In the genomic region with DNA sequence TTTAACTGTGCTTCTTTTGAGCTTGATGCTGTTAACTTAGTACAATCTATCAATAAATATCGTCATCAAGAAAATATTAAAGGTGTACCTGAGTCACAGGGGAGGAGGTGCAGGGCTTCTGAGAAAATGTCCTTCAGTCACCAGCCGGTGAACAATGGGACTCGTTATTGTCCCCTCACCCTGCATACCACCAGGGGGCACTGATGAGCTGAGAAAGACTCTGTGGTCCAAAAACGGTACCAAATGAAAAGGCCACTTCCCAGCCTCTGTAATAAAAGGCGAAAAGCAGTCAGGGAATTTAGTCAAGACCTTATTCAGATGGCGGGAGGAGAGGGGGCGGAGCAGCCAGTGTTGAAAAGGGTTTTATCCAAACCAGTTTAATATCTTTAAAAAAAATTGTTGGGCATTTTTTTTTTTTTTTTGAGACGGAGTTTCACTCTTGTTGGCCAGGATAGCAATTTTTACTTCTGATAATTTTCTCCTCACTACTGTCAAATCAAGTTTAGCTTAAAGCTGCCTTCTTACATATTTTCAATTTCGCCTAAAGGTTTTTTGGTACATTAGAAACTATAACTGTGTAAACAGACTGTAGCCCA, we compare ENCODE assay signal across 9 cellular contexts.
DNase-seq lines count a peak whose midpoint lies in the region; ATAC-seq and TF ChIP-seq lines count a peak whose summit lies in the region.
"Had no signal": no experiment of that assay in that cellular context is flagged by ENCODE, and none has a peak within 500 bp of the region (broad histone marks: within the 10 kb centered on the region; RNA-seq: fewer than 3 reads in every experiment).

No MANE protein-coding gene starts in this region.

- peaks cover 8% of the 10 kb centered on the region for H3K4me1 Mint-ChIP-seq in MCF 10A (ENCODE audit: insufficient read depth, unreplicated experiment)

- no peaks in the 10 kb centered on the region for H3K9me3 Mint-ChIP-seq in MCF 10A (ENCODE audit: unreplicated experiment)

- CTCF ChIA-PET in OCI-LY7 (lab: Charles Lee; ENCODE audit: unreplicated experiment): interaction anchor here (0.7 kb wide), 1 partner anchor 1528 kb away, joined by 5 read pairs; no protein-coding TSS in a partner anchor
- CTCF ChIA-PET in MCF 10A (lab: Yijun Ruan, JAX): interaction anchor here (0.5 to 1.7 kb wide), 29 partner anchors 8 to 1959 kb away, joined by 3 to 10 read pairs (median 4); no protein-coding TSS in a partner anchor

- H3K79me2 ChIP-seq in OCI-LY7 (ENCODE audit: insufficient read depth, low read depth, low read length): no peaks in the 10 kb centered on the region

- H3K36me3 ChIP-seq in OCI-LY7 (ENCODE audit: insufficient read depth, low read length): no peaks in the 10 kb centered on the region

- H3K27ac Mint-ChIP-seq in MCF 10A (ENCODE audit: low read depth, unreplicated experiment): no peak overlapping the region

- POLR2A ChIA-PET in OCI-LY7 (lab: Charles Lee): no interaction called here
- POLR2A ChIA-PET in MCF 10A (lab: Yijun Ruan, JAX): no interaction called here

- H4K20me1 ChIP-seq in OCI-LY7 (ENCODE audit: insufficient read depth, low read length): no peaks in the 10 kb centered on the region

- H3K27ac ChIP-seq in OCI-LY7 (ENCODE audit: low read depth, low read length, poor library complexity, severe bottlenecking): no peak overlapping the region

- TF ChIP-seq CTCF in OCI-LY7 (conservative IDR thresholded peaks at IDR 0.05; ENCODE audit: low read length): peak; percentile 94
- peak; percentile 81 for TF ChIP-seq CTCF in MCF 10A (IDR thresholded peaks at IDR 0.05; ENCODE audit: unreplicated experiment)

- H3K9me2 ChIP-seq in OCI-LY7 (ENCODE audit: insufficient read depth, low read length): no peaks in the 10 kb centered on the region

- H3K4me3 ChIP-seq in OCI-LY7 (ENCODE audit: low read depth, low read length, poor library complexity, severe bottlenecking): no peak overlapping the region

- peak; percentile 74 for ATAC-seq in HG03175 (IDR thresholded peaks at IDR 0.05; ENCODE audit: unreplicated experiment)
- ATAC-seq: left colon had no signal

- DNase-seq in ACHN: peak; percentile 53
- DNase-seq in GDM1 (lab: John Stamatoyannopoulos, UW): peak; percentile 20
- peak; percentile 47 for DNase-seq in OCI-LY7 (ENCODE audit: low spot score)
- DNase-seq in MCF 10A (ENCODE audit: unreplicated experiment): peak; percentile 71
- peak; percentile 77 for DNase-seq in left kidney (ENCODE audit: low read depth, low spot score)
- peak; percentile 7 for DNase-seq in stimulated activated CD8-positive, alpha-beta memory T cell treated with anti-CD3 and anti-CD28 coated beads, Interleukin-4, amount 100 ng/mL, for 24 hours (ENCODE audit: low read depth)
- no peak for DNase-seq in COR-L47 (lab: John Stamatoyannopoulos, UW)

- no peaks in the 10 kb centered on the region for H3K27me3 Mint-ChIP-seq in MCF 10A (ENCODE audit: insufficient read depth, unreplicated experiment)

- no peak overlapping the region for H2AFZ ChIP-seq in OCI-LY7 (ENCODE audit: low read length)

- intact Hi-C loops in OCI-LY7 (cut with micrococcal nuclease; ENCODE audit: unreplicated experiment) (loop anchor here (5.0 kb wide), 2 partner anchors 74 to 549 kb away; no protein-coding TSS in a partner anchor), MCF 10A (cut with micrococcal nuclease) (loop anchor here (1.0 to 10.0 kb wide), 3 partner anchors 551 to 1707 kb away; partner anchors contain the start of gene IRX1)

- in situ Hi-C loops in ACHN (cut with HindIII; ENCODE audit: low pct_ligation_motif_present, low pct_unique_long_range_greater_than_20kb, low sequenced_read_pairs): no loop called here

- no peak overlapping the region for H3K4me2 ChIP-seq in OCI-LY7 (ENCODE audit: low read length)

- no peaks in the 10 kb centered on the region for H3K36me3 Mint-ChIP-seq in MCF 10A (ENCODE audit: insufficient read depth, unreplicated experiment)

- no peaks in the 10 kb centered on the region for H3K4me1 ChIP-seq in OCI-LY7 (ENCODE audit: insufficient read depth, low read length, poor library complexity, severe bottlenecking)

- H3K9me3 ChIP-seq in OCI-LY7 (ENCODE audit: low read length): no peaks in the 10 kb centered on the region

- BruUV-seq in OCI-LY7 (replicated peaks; lab: Mats Ljungman, UMichigan) (no TSS peak), MCF 10A (replicated peaks; lab: Mats Ljungman, UMichigan) (no TSS peak)

- H3K4me3 Mint-ChIP-seq in MCF 10A (ENCODE audit: unreplicated experiment): peak overlapping the region; percentile 35
